ENCODE assay signal across 8 cellular contexts in the genomic region with DNA sequence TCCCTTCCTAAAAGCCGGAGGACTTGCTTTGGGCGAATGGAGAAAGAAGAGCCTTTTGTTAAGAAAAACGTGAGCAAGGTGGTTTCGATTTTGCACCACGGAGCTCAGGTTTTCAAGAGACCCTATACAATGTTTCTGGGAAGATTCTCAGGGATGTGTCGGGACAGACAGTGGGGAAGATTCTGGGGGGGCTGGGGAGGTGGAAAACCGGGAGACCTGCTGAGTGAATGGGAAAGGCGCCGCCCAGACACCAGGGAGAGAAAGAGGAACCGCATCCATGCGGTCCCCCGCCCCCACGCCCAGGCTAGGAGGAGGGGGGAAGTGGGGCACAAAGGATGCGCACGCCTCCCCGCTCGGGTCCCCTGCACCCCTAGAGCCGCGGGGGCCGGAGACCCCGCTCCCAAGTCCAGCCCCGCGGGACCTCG. TPM values are rescaled to one million over a fixed set of nuclear protein-coding genes. Genes with fewer than 3 reads are reported as not detected.
DNase-seq lines count a peak whose midpoint lies in the region; ATAC-seq and TF ChIP-seq lines count a peak whose summit lies in the region.

No MANE protein-coding gene starts in this region.

- H3K27ac Mint-ChIP-seq in activated CD4-positive, alpha-beta T cell treated with anti-CD3 and anti-CD28 coated beads, Interleukin-2, amount 10 ng/mL, durations not matched to agents 24 days and 14 days = peak overlapping the region; percentile 97
- H3K27ac Mint-ChIP-seq in memory B cell = peak overlapping the region; percentile 97

- intact Hi-C loops in activated CD4-positive, alpha-beta T cell treated with anti-CD3 and anti-CD28 coated beads, Interleukin-2, amount 10 ng/mL, durations not matched to agents 24 days and 14 days (cut with micrococcal nuclease) = loop anchor here (2.0 to 10.0 kb wide), 4 partner anchors 31 to 764 kb away; partner anchors contain the start of gene CCDC146

- DNase-seq in HEK293T (ENCODE audit: extremely low spot score) (peak; percentile 27), NCI-H1092 (lab: John Stamatoyannopoulos, UW) (peak; percentile 56), memory B cell (ENCODE audit: low spot score in 2 of 2) (peak; percentile 59 to 63)
- peak; percentile 87 for DNase-seq in activated CD4-positive, alpha-beta T cell treated with anti-CD3 and anti-CD28 coated beads, Interleukin-2, amount 10 ng/mL, durations not matched to agents 24 days and 14 days
- peak; percentile 11 to 20 for DNase-seq in stimulated activated CD8-positive, alpha-beta memory T cell treated with anti-CD3 and anti-CD28 coated beads, Interleukin-2, amount 100 ng/mL, for 1 hour (ENCODE audit: low read depth in 2 of 2)

- peaks cover 32% of the 10 kb centered on the region for H3K36me3 Mint-ChIP-seq in activated CD4-positive, alpha-beta T cell treated with anti-CD3 and anti-CD28 coated beads, Interleukin-2, amount 10 ng/mL, durations not matched to agents 24 days and 14 days (ENCODE audit: low read depth)
- peaks cover 10% of the 10 kb centered on the region for H3K36me3 Mint-ChIP-seq in memory B cell

- peak overlapping the region; percentile 99 for H3K27ac ChIP-seq in duodenal mucosa (ENCODE audit: low read depth, low read length)

- CTCF ChIA-PET in HEK293T (lab: Yijun Ruan, JAX) = no interaction called here

- H3K4me3 Mint-ChIP-seq in activated CD4-positive, alpha-beta T cell treated with anti-CD3 and anti-CD28 coated beads, Interleukin-2, amount 10 ng/mL, durations not matched to agents 24 days and 14 days = peak overlapping the region; percentile 98
- peak overlapping the region; percentile 87 for H3K4me3 Mint-ChIP-seq in memory B cell

- peaks cover 23 to 27% of the 10 kb centered on the region in 2 donors for H3K4me1 ChIP-seq in duodenal mucosa (ENCODE audit: control insufficient read depth in 1 of 2, insufficient read depth in 2 of 2, low read length in 2 of 2)

- ATAC-seq in memory B cell (ENCODE audit: low read depth) (peak; percentile 28), HG03457 (IDR thresholded peaks at IDR 0.05; ENCODE audit: unreplicated experiment) (no peak)

- no peaks in the 10 kb centered on the region for H3K27me3 Mint-ChIP-seq in activated CD4-positive, alpha-beta T cell treated with anti-CD3 and anti-CD28 coated beads, Interleukin-2, amount 10 ng/mL, durations not matched to agents 24 days and 14 days
- H3K27me3 Mint-ChIP-seq in memory B cell = no peaks in the 10 kb centered on the region

- peaks cover 35% of the 10 kb centered on the region for H3K4me1 Mint-ChIP-seq in activated CD4-positive, alpha-beta T cell treated with anti-CD3 and anti-CD28 coated beads, Interleukin-2, amount 10 ng/mL, durations not matched to agents 24 days and 14 days
- peaks cover 25% of the 10 kb centered on the region for H3K4me1 Mint-ChIP-seq in memory B cell

- H3K9ac ChIP-seq in duodenal mucosa (ENCODE audit: low read depth in 1 of 2, low read length in 2 of 2) = peak overlapping the region; percentile 95 to 98

- peak overlapping the region; percentile 96 for H3K4me3 ChIP-seq in GM12875 (ENCODE audit: low read depth, low read length)
- peak overlapping the region; percentile 83 to 98 for H3K4me3 ChIP-seq in duodenal mucosa (ENCODE audit: low read depth in 1 of 2, low read length in 2 of 2)

- POLR2A ChIA-PET in HEK293T (lab: Yijun Ruan, JAX) = interaction anchor here (1.3 to 2.0 kb wide), 2 partner anchors 15 to 39 kb away, joined by 4 to 7 read pairs; no protein-coding TSS in a partner anchor

- peaks cover 0 to 5% of the 10 kb centered on the region in 2 donors for H3K36me3 ChIP-seq in duodenal mucosa (ENCODE audit: control insufficient read depth in 1 of 2, insufficient read depth in 2 of 2, low read length in 2 of 2)

- peaks cover 4% of the 10 kb centered on the region for H3K9me3 Mint-ChIP-seq in activated CD4-positive, alpha-beta T cell treated with anti-CD3 and anti-CD28 coated beads, Interleukin-2, amount 10 ng/mL, durations not matched to agents 24 days and 14 days
- no peaks in the 10 kb centered on the region for H3K9me3 Mint-ChIP-seq in memory B cell

- no peaks in the 10 kb centered on the region for H3K9me3 ChIP-seq in duodenal mucosa (ENCODE audit: control insufficient read depth in 1 of 2, low read length in 2 of 2)

- no peak for TF ChIP-seq CTCF in GM12875 (IDR thresholded peaks at IDR 0.05; ENCODE audit: borderline replicate concordance, insufficient read depth, low read depth, low read length)

- H3K27me3 ChIP-seq in duodenal mucosa (ENCODE audit: control insufficient read depth in 1 of 2, insufficient read depth in 2 of 2, low read length in 2 of 2) = no peaks in the 10 kb centered on the region

TF ChIP-seq in HEK293T, 16 proteins besides CTCF, POLR2A, EP300 and RAD21:
- TF ChIP-seq FOXA1 (IDR thresholded peaks at IDR 0.05) (no peak), BHLHE40 (IDR thresholded peaks at IDR 0.05; ENCODE audit: borderline replicate concordance) (no peak), CTBP1 (IDR thresholded peaks at IDR 0.05; ENCODE audit: borderline replicate concordance) (no peak), LEF1 (IDR thresholded peaks at IDR 0.05; ENCODE audit: borderline replicate concordance) (no peak), SUZ12 (IDR thresholded peaks at IDR 0.05) (no peak), ARNT (IDR thresholded peaks at IDR 0.05) (no peak), L3MBTL2 (conservative IDR thresholded peaks at IDR 0.05) (no peak), SP1 (IDR thresholded peaks at IDR 0.05) (no peak), ZNF384 (IDR thresholded peaks at IDR 0.05) (no peak), FOXK2 (IDR thresholded peaks at IDR 0.05) (no peak), TARDBP (IDR thresholded peaks at IDR 0.05) (no peak), NFRKB (IDR thresholded peaks at IDR 0.05) (no peak)
- TF ChIP-seq, protein P1, sequence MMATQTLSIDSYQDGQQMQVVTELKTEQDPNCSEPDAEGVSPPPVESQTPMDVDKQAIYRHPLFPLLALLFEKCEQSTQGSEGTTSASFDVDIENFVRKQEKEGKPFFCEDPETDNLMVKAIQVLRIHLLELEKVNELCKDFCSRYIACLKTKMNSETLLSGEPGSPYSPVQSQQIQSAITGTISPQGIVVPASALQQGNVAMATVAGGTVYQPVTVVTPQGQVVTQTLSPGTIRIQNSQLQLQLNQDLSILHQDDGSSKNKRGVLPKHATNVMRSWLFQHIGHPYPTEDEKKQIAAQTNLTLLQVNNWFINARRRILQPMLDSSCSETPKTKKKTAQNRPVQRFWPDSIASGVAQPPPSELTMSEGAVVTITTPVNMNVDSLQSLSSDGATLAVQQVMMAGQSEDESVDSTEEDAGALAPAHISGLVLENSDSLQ (IDR thresholded peaks at IDR 0.05) = no peak

RNA-seq across cellular contexts. Expression of gene YWHAG, which starts 0.7 kb away (rescaled TPM):
- 183 and 185 TPM in 2 replicates for total RNA-seq in activated CD4-positive, alpha-beta T cell treated with anti-CD3 and anti-CD28 coated beads, Interleukin-2, amount 10 ng/mL, durations not matched to agents 24 days and 14 days

RNA-seq across cellular contexts. Expression of gene SSC4D, which starts 51.4 kb away (rescaled TPM):
- total RNA-seq in activated CD4-positive, alpha-beta T cell treated with anti-CD3 and anti-CD28 coated beads, Interleukin-2, amount 10 ng/mL, durations not matched to agents 24 days and 14 days = 0.77 and 0.80 TPM in 2 replicates

RNA-seq across cellular contexts. Expression of gene HSPB1, which starts 55.6 kb away (rescaled TPM):
- 112 and 117 TPM in 2 replicates for total RNA-seq in activated CD4-positive, alpha-beta T cell treated with anti-CD3 and anti-CD28 coated beads, Interleukin-2, amount 10 ng/mL, durations not matched to agents 24 days and 14 days

Comparison
In these comparisons a context has a peak if more than half of its experiments do, and no peak if none do; other contexts are left out.
1. DNase-seq: peak in every context shown above with its lines; median percentile 87 in activated CD4-positive, alpha-beta T cell treated with anti-CD3 and anti-CD28 coated beads, Interleukin-2, amount 10 ng/mL, durations not matched to agents 24 days and 14 days; 61 in memory B cell; 56 in NCI-H1092; 27 in HEK293T; 16 in stimulated activated CD8-positive, alpha-beta memory T cell treated with anti-CD3 and anti-CD28 coated beads, Interleukin-2, amount 100 ng/mL, for 1 hour.